ENCODE assay signal across 1 cellular context in genomic region chr11:118398797-118399564, GRCh38.
A peak's percentile ranks its signal among the peaks of the same experiment; 100 is the strongest.
TF ChIP-seq lines count a peak whose summit lies in the region.

No MANE protein-coding gene starts in this region.

TF ChIP-seq in GM12878, 131 proteins besides CTCF, POLR2A, EP300 and RAD21:
- TF ChIP-seq RELA (IDR thresholded peaks at IDR 0.05; ENCODE audit: borderline replicate concordance, partially characterized antibody), result no peak
- TF ChIP-seq IKZF2 (IDR thresholded peaks at IDR 0.05), result no peak
- no peak for TF ChIP-seq SREBF1 (IDR thresholded peaks at IDR 0.05; ENCODE audit: low read length)
- TF ChIP-seq, protein P1, sequence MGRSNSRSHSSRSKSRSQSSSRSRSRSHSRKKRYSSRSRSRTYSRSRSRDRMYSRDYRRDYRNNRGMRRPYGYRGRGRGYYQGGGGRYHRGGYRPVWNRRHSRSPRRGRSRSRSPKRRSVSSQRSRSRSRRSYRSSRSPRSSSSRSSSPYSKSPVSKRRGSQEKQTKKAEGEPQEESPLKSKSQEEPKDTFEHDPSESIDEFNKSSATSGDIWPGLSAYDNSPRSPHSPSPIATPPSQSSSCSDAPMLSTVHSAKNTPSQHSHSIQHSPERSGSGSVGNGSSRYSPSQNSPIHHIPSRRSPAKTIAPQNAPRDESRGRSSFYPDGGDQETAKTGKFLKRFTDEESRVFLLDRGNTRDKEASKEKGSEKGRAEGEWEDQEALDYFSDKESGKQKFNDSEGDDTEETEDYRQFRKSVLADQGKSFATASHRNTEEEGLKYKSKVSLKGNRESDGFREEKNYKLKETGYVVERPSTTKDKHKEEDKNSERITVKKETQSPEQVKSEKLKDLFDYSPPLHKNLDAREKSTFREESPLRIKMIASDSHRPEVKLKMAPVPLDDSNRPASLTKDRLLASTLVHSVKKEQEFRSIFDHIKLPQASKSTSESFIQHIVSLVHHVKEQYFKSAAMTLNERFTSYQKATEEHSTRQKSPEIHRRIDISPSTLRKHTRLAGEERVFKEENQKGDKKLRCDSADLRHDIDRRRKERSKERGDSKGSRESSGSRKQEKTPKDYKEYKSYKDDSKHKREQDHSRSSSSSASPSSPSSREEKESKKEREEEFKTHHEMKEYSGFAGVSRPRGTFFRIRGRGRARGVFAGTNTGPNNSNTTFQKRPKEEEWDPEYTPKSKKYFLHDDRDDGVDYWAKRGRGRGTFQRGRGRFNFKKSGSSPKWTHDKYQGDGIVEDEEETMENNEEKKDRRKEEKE (IDR thresholded peaks at IDR 0.05), result no peak
- no peak for TF ChIP-seq MYB (IDR thresholded peaks at IDR 0.05; ENCODE audit: borderline replicate concordance, low read depth, low read length)
- no peak for TF ChIP-seq ESRRA (IDR thresholded peaks at IDR 0.05; ENCODE audit: low read length)
- TF ChIP-seq SMAD5 (IDR thresholded peaks at IDR 0.05; ENCODE audit: low read depth), result no peak
- TF ChIP-seq PML (IDR thresholded peaks at IDR 0.05; ENCODE audit: low read length), result no peak
- TF ChIP-seq, protein P2, sequence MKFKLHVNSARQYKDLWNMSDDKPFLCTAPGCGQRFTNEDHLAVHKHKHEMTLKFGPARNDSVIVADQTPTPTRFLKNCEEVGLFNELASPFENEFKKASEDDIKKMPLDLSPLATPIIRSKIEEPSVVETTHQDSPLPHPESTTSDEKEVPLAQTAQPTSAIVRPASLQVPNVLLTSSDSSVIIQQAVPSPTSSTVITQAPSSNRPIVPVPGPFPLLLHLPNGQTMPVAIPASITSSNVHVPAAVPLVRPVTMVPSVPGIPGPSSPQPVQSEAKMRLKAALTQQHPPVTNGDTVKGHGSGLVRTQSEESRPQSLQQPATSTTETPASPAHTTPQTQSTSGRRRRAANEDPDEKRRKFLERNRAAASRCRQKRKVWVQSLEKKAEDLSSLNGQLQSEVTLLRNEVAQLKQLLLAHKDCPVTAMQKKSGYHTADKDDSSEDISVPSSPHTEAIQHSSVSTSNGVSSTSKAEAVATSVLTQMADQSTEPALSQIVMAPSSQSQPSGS (IDR thresholded peaks at IDR 0.05; ENCODE audit: low read length), result 0 out of 2 replicates have a peak, but pooled peaks have one; percentile 15
- TF ChIP-seq CREB1 (IDR thresholded peaks at IDR 0.05; ENCODE audit: low read depth), result 0 out of 2 replicates have a peak, but pooled peaks have one; percentile 22
- TF ChIP-seq, protein P3, sequence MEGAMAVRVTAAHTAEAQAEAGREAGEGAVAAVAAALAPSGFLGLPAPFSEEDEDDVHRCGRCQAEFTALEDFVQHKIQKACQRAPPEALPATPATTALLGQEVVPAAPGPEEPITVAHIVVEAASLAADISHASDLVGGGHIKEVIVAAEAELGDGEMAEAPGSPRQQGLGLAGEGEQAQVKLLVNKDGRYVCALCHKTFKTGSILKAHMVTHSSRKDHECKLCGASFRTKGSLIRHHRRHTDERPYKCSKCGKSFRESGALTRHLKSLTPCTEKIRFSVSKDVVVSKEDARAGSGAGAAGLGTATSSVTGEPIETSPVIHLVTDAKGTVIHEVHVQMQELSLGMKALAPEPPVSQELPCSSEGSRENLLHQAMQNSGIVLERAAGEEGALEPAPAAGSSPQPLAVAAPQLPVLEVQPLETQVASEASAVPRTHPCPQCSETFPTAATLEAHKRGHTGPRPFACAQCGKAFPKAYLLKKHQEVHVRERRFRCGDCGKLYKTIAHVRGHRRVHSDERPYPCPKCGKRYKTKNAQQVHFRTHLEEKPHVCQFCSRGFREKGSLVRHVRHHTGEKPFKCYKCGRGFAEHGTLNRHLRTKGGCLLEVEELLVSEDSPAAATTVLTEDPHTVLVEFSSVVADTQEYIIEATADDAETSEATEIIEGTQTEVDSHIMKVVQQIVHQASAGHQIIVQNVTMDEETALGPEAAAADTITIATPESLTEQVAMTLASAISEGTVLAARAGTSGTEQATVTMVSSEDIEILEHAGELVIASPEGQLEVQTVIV (IDR thresholded peaks at IDR 0.05; ENCODE audit: borderline replicate concordance, partially characterized antibody), result no peak
- TF ChIP-seq NFXL1 (IDR thresholded peaks at IDR 0.05; ENCODE audit: borderline replicate concordance), result no peak
- TF ChIP-seq FOXM1 (IDR thresholded peaks at IDR 0.05; ENCODE audit: low read depth, low read length), result no peak
- TF ChIP-seq, protein P4, sequence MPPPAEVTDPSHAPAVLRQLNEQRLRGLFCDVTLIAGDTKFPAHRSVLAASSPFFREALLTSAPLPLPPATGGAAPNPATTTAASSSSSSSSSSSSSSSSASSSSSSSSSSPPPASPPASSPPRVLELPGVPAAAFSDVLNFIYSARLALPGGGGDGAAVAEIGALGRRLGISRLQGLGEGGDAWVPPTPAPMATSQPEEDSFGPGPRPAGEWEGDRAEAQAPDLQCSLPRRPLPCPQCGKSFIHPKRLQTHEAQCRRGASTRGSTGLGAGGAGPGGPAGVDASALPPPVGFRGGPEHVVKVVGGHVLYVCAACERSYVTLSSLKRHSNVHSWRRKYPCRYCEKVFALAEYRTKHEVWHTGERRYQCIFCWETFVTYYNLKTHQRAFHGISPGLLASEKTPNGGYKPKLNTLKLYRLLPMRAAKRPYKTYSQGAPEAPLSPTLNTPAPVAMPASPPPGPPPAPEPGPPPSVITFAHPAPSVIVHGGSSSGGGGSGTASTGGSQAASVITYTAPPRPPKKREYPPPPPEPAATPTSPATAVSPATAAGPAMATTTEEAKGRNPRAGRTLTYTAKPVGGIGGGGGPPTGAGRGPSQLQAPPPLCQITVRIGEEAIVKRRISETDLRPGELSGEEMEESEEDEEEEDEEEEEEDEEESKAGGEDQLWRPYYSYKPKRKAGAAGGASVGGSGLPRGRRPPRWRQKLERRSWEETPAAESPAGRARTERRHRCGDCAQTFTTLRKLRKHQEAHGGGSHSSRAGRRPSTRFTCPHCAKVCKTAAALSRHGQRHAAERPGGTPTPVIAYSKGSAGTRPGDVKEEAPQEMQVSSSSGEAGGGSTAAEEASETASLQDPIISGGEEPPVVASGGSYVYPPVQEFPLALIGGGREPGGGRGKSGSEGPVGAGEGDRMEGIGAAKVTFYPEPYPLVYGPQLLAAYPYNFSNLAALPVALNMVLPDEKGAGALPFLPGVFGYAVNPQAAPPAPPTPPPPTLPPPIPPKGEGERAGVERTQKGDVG (CRISPR knock-in tag; IDR thresholded peaks at IDR 0.05), result no peak
- TF ChIP-seq E2F4 (IDR thresholded peaks at IDR 0.05; ENCODE audit: low read depth, low read length), result no peak
- no peak for TF ChIP-seq MEF2B (IDR thresholded peaks at IDR 0.05; ENCODE audit: partially characterized antibody, poor library complexity, severe bottlenecking)
- no peak for TF ChIP-seq BCL3 (IDR thresholded peaks at IDR 0.05; ENCODE audit: borderline replicate concordance, insufficient read depth, low read depth, low read length, poor library complexity, severe bottlenecking)
- TF ChIP-seq ETV6 (conservative IDR thresholded peaks at IDR 0.05 in 1 of 2, IDR thresholded peaks at IDR 0.05 in 1 of 2; ENCODE audit: borderline replicate concordance in 1 of 2, low read depth in 1 of 2), result no peak; a peak in 1 of 4 replicates
- TF ChIP-seq CEBPZ (IDR thresholded peaks at IDR 0.05; ENCODE audit: low read depth, low read length), result no peak
- TF ChIP-seq, protein P5, sequence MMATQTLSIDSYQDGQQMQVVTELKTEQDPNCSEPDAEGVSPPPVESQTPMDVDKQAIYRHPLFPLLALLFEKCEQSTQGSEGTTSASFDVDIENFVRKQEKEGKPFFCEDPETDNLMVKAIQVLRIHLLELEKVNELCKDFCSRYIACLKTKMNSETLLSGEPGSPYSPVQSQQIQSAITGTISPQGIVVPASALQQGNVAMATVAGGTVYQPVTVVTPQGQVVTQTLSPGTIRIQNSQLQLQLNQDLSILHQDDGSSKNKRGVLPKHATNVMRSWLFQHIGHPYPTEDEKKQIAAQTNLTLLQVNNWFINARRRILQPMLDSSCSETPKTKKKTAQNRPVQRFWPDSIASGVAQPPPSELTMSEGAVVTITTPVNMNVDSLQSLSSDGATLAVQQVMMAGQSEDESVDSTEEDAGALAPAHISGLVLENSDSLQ (IDR thresholded peaks at IDR 0.05), result no peak
- TF ChIP-seq, protein P6, sequence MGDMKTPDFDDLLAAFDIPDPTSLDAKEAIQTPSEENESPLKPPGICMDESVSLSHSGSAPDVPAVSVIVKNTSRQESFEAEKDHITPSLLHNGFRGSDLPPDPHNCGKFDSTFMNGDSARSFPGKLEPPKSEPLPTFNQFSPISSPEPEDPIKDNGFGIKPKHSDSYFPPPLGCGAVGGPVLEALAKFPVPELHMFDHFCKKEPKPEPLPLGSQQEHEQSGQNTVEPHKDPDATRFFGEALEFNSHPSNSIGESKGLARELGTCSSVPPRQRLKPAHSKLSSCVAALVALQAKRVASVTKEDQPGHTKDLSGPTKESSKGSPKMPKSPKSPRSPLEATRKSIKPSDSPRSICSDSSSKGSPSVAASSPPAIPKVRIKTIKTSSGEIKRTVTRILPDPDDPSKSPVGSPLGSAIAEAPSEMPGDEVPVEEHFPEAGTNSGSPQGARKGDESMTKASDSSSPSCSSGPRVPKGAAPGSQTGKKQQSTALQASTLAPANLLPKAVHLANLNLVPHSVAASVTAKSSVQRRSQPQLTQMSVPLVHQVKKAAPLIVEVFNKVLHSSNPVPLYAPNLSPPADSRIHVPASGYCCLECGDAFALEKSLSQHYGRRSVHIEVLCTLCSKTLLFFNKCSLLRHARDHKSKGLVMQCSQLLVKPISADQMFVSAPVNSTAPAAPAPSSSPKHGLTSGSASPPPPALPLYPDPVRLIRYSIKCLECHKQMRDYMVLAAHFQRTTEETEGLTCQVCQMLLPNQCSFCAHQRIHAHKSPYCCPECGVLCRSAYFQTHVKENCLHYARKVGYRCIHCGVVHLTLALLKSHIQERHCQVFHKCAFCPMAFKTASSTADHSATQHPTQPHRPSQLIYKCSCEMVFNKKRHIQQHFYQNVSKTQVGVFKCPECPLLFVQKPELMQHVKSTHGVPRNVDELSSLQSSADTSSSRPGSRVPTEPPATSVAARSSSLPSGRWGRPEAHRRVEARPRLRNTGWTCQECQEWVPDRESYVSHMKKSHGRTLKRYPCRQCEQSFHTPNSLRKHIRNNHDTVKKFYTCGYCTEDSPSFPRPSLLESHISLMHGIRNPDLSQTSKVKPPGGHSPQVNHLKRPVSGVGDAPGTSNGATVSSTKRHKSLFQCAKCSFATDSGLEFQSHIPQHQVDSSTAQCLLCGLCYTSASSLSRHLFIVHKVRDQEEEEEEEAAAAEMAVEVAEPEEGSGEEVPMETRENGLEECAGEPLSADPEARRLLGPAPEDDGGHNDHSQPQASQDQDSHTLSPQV (IDR thresholded peaks at IDR 0.05), result no peak
- no peak for TF ChIP-seq IRF4 (IDR thresholded peaks at IDR 0.05; ENCODE audit: low read depth, low read length)
- peak; percentile 60; the same call in 1 of the 2 replicates for TF ChIP-seq ASH2L (IDR thresholded peaks at IDR 0.05; ENCODE audit: borderline replicate concordance, low read depth)
